In the genomic region with DNA sequence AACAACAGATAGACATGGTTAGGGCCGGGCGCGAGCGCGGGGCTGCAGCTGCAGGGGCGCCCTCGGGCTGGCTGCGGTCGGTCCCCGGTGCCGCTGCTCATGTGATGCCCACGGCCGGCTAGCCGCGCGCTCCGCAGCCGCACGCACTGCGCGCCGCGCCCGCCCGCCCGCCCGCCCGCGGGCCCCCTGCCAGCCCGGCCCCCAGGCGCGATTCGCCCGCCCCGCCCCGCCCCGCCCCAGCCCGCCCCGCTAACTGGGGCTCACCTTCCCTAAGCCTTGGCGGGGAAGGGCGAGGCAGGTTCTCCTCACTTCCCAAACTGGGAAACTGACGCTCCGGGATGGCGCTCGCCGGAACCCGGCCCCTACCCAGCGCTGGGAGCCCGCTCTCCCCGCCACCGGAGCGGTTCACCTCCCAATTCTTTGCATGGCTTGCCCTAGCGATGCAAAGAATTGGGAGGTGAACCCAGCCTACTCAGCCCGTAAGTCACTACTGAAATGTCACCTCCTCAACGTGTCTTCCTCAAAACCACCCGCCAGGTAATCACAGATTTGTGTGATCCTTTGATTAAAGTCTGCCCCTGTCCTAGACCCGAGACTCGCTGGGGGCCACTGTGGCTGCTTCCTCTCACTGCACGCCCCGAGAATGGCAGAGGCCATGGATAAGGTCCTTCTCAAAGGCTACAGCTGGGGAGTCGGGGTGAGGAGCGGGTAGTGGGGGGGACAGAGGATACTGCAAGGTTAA, we compare ENCODE assay signal across 8 cellular contexts.
DNase-seq lines count a peak whose midpoint lies in the region; ATAC-seq and TF ChIP-seq lines count a peak whose summit lies in the region.

No MANE protein-coding gene starts in this region.

- H3K4me3 ChIP-seq in WI38 (ENCODE audit: low read depth, low read length) = peak overlapping the region; percentile 42
- peak overlapping the region; percentile 59 for H3K4me3 ChIP-seq in osteoblast (ENCODE audit: insufficient read depth, low read length)

- no peaks in the 10 kb centered on the region for H3K79me2 ChIP-seq in osteoblast (ENCODE audit: insufficient read depth, low read length)

- no peaks in the 10 kb centered on the region for H3K36me3 ChIP-seq in osteoblast (ENCODE audit: insufficient read depth, low read length)

- ATAC-seq in HG02759 (IDR thresholded peaks at IDR 0.05; ENCODE audit: unreplicated experiment) = peak; percentile 29
- no peak for ATAC-seq in esophagus mucosa

- H4K20me1 ChIP-seq in osteoblast (ENCODE audit: insufficient read depth, low read length) = no peaks in the 10 kb centered on the region

- no peak overlapping the region for H3K27ac ChIP-seq in osteoblast (ENCODE audit: low read depth, low read length)

- H3K27me3 ChIP-seq in osteoblast (ENCODE audit: insufficient read depth, low read length) = no peaks in the 10 kb centered on the region

- peak; percentile 22 for DNase-seq in NCI-H2171 treated with DMSO at 0.1 percent for 48 hours (lab: John Stamatoyannopoulos, UW)
- DNase-seq in NCI-H2171 (lab: John Stamatoyannopoulos, UW) = no peak
- peak; percentile 9 for DNase-seq in effector CD8-positive, alpha-beta T cell (lab: John Stamatoyannopoulos, UW)
- DNase-seq in osteoblast (ENCODE audit: insufficient read length, low spot score, missing footprints) = peak; percentile 97
- no peak for DNase-seq in NCI-H1105 (lab: John Stamatoyannopoulos, UW)

- H2AFZ ChIP-seq in osteoblast (ENCODE audit: low read length) = no peak overlapping the region

- peak overlapping the region; percentile 73 for H3K4me2 ChIP-seq in osteoblast (ENCODE audit: insufficient read depth, low read length)

- TF ChIP-seq CTCF in WI38 (IDR thresholded peaks at IDR 0.05; ENCODE audit: low read depth, low read length) = no peak
- no peak for TF ChIP-seq CTCF in osteoblast (IDR thresholded peaks at IDR 0.05; ENCODE audit: extremely low read depth, low read depth, low read length)

- peaks cover 24% of the 10 kb centered on the region for H3K4me1 ChIP-seq in osteoblast (ENCODE audit: insufficient read depth, low read length)

- H3K9me3 ChIP-seq in osteoblast (ENCODE audit: low read depth, low read length) = no peaks in the 10 kb centered on the region

Comparison
In these comparisons a context has a peak if more than half of its experiments do, and no peak if none do; other contexts are left out.
1. DNase-seq: peak in NCI-H2171 treated with DMSO at 0.1 percent for 48 hours (single experiment), effector CD8-positive, alpha-beta T cell (single experiment) and osteoblast (single experiment); none in NCI-H2171 (single experiment) and NCI-H1105 (single experiment).